ENCODE assay signal across 23 cellular contexts in genomic region chr9:133505186-133505830, GRCh38. TPM values are rescaled to one million over a fixed set of nuclear protein-coding genes. Genes with fewer than 3 reads are reported as not detected.
DNase-seq lines count a peak whose midpoint lies in the region; ATAC-seq, FAIRE-seq and TF ChIP-seq lines count a peak whose summit lies in the region.
"Had no signal": no experiment of that assay in that cellular context is flagged by ENCODE, and none has a peak within 500 bp of the region (broad histone marks: within the 10 kb centered on the region; RNA-seq: fewer than 3 reads in every experiment).

No MANE protein-coding gene starts in this region.

- H2AFZ ChIP-seq in K562 (ENCODE audit: low read depth, low read length) (peak overlapping the region; percentile 73; the same call in 1 of the 2 replicates), smooth muscle cell (ENCODE audit: low read depth) (no peak overlapping the region)
- H2AFZ ChIP-seq: PC-9 had no signal

- TF ChIP-seq CTCF in K562 (IDR thresholded peaks at IDR 0.05 in 2 of 3, conservative IDR thresholded peaks at IDR 0.05 in 1 of 3; ENCODE audit: insufficient read depth in 2 of 3, low read depth in 1 of 3, low read length in 3 of 3) (no peak), smooth muscle cell (IDR thresholded peaks at IDR 0.05; ENCODE audit: borderline replicate concordance, insufficient read depth, poor library complexity, severe bottlenecking) (no peak)

- no peaks in the 10 kb centered on the region for H3K9me1 ChIP-seq in K562 (ENCODE audit: control insufficient read depth, insufficient read depth, low read length)

- H3K4me2 ChIP-seq in K562 (ENCODE audit: insufficient read depth, low read length) (peak overlapping the region; percentile 18; the same call in 1 of the 2 replicates), smooth muscle cell (peak overlapping the region; percentile 7)
- H3K4me2 ChIP-seq: KMS-11, PC-9 had no signal

- H4K20me1 ChIP-seq in K562 (replicated peaks; ENCODE audit: control insufficient read depth, insufficient read depth, low read length) (peaks cover 4% of the 10 kb centered on the region; the same call in 1 of the 2 replicates), smooth muscle cell (ENCODE audit: low read depth) (no peaks in the 10 kb centered on the region)

- peaks cover 3 to 21% of the 10 kb centered on the region in 2 experiments; a peak in 3 of 5 replicates for H3K27me3 ChIP-seq in K562 (ENCODE audit: control insufficient read depth in 2 of 2, insufficient read depth in 2 of 2, low read length in 2 of 2)
- H3K27me3 ChIP-seq in right cardiac atrium (ENCODE audit: control insufficient read depth, insufficient read depth), result no peaks in the 10 kb centered on the region
- H3K27me3 ChIP-seq in smooth muscle cell (ENCODE audit: low read depth), result no peaks in the 10 kb centered on the region
- H3K27me3 ChIP-seq: cardiac muscle cell had no signal

- no peak overlapping the region for H3K27ac ChIP-seq in K562 (ENCODE audit: extremely low read depth, low read depth, low read length)
- peak overlapping the region; percentile 28 for H3K27ac ChIP-seq in right cardiac atrium (ENCODE audit: low read length)
- H3K27ac ChIP-seq in smooth muscle cell (ENCODE audit: low read depth), result peak overlapping the region; percentile 25
- H3K27ac ChIP-seq: KMS-11, PC-9 had no signal

- TF ChIP-seq POLR2A in K562 (conservative IDR thresholded peaks at IDR 0.05), result no peak

- peaks cover 5% of the 10 kb centered on the region for H3F3A ChIP-seq in smooth muscle cell (ENCODE audit: low read depth)

- no peak overlapping the region for H3K4me3 ChIP-seq in K562
- H3K4me3 ChIP-seq in right cardiac atrium (ENCODE audit: low read length), result no peak overlapping the region
- no peak overlapping the region for H3K4me3 ChIP-seq in smooth muscle cell
- H3K4me3 ChIP-seq: cardiac muscle cell, PC-9, transverse colon had no signal

- intact Hi-C loops in K562 (cut with micrococcal nuclease) (no loop called here), right cardiac atrium (cut with DNase I) (no loop called here)

- peak; percentile 18 for ATAC-seq in K562
- ATAC-seq in right cardiac atrium, result peak; percentile 7 to 38
- ATAC-seq in GM19035 (IDR thresholded peaks at IDR 0.05; ENCODE audit: unreplicated experiment), result no peak
- ATAC-seq: activated T-helper 17 cell treated with anti-CD3 and anti-CD28 coated beads, Interleukin-2, amount 50 U/mL, for 72 hours had no signal

- H3K4me1 ChIP-seq in K562 (replicated peaks in 1 of 2; ENCODE audit: control insufficient read depth in 2 of 2, insufficient read depth in 2 of 2, low read length in 2 of 2) (peaks cover 21 to 30% of the 10 kb centered on the region in 2 experiments), right cardiac atrium (ENCODE audit: control insufficient read depth, insufficient read depth, low read length) (peaks cover 3% of the 10 kb centered on the region), smooth muscle cell (ENCODE audit: low read depth) (peaks cover 12% of the 10 kb centered on the region)

- 44% methylated on average over 12 of the region's 13 CpGs for WGBS in K562 (ENCODE audit: insufficient coverage, low coverage, missing lambda C conversion rate)
- 73% methylated on average over 13 of the region's 13 CpGs for WGBS in right cardiac atrium
- 86% methylated on average over 13 of the region's 13 CpGs for WGBS in smooth muscle cell (ENCODE audit: low lambda C conversion rate)

- H3K79me2 ChIP-seq in K562 (ENCODE audit: control insufficient read depth, insufficient read depth, low read length) (no peaks in the 10 kb centered on the region), smooth muscle cell (ENCODE audit: low read depth) (no peaks in the 10 kb centered on the region)

- DNase-seq in GM03348 (ENCODE audit: low spot score) (peak; percentile 42), K562 (ENCODE audit: extremely low read depth in 1 of 4, low spot score in 3 of 4) (no peak), right cardiac atrium (peak; percentile 39 to 61 (median 57)), smooth muscle cell (lab: John Stamatoyannopoulos, UW; ENCODE audit: unreplicated experiment) (no peak), MV-4-11 (lab: John Stamatoyannopoulos, UW) (no peak), globus pallidus (ENCODE audit: low spot score) (no peak), NCI-H774 (lab: John Stamatoyannopoulos, UW) (no peak)
- DNase-seq: activated CD4-positive, alpha-beta T cell treated with anti-CD3 and anti-CD28 coated beads for 1 hour; CD8-positive, alpha-beta memory T cell; DMS79 treated with DMSO at 0.1 percent for 48 hours; H9; hippocampal formation; NCI-H1105 treated with DMSO at 0.1 percent for 48 hours; NCI-H526 treated with DMSO at 0.1 percent for 48 hours; PC-9; transverse colon had no signal

- TF ChIP-seq EP300 in K562 (IDR thresholded peaks at IDR 0.05; ENCODE audit: low read length), result no peak

- no peak for FAIRE-seq in K562 (lab: Jason Lieb, UNC)
- FAIRE-seq: keratinocyte had no signal

- H3K9me3 ChIP-seq in K562 (replicated peaks; ENCODE audit: control insufficient read depth, insufficient read depth, low read depth, low read length), result no peaks in the 10 kb centered on the region
- peaks cover 1% of the 10 kb centered on the region for H3K9me3 ChIP-seq in right cardiac atrium (ENCODE audit: control insufficient read depth, low read length)
- no peaks in the 10 kb centered on the region for H3K9me3 ChIP-seq in smooth muscle cell (replicated peaks; ENCODE audit: low read depth)

- in situ Hi-C loops in K562 (cut with MboI), result no loop called here

- H3K9ac ChIP-seq in K562 (ENCODE audit: insufficient read depth in 1 of 2, low read depth in 2 of 2, low read length in 2 of 2), result peak overlapping the region in 1 of 2 experiments; percentile 74; a peak in 2 of 4 replicates
- H3K9ac ChIP-seq in smooth muscle cell (ENCODE audit: low read depth), result no peak overlapping the region
- H3K9ac ChIP-seq: KMS-11 had no signal

- POLR2A ChIA-PET in K562 (lab: Yijun Ruan, JAX), result interaction anchor here (0.7 to 1.5 kb wide), 4 partner anchors 8 to 189 kb away, joined by 3 to 9 read pairs (median 4); partner anchors contain the start of gene MYMK

- no TSS peak for BruUV-seq in K562 (replicated peaks; lab: Mats Ljungman, UMichigan)

- H3K36me3 ChIP-seq in K562 (ENCODE audit: control insufficient read depth, insufficient read depth, low read length) (no peaks in the 10 kb centered on the region), smooth muscle cell (ENCODE audit: low read depth) (no peaks in the 10 kb centered on the region)
- H3K36me3 ChIP-seq: cardiac muscle cell, transverse colon had no signal

- TF ChIP-seq RAD21 in K562 (CRISPR knock-in tag; conservative IDR thresholded peaks at IDR 0.05 in 1 of 2, IDR thresholded peaks at IDR 0.05 in 1 of 2), result no peak

- CTCF ChIA-PET in K562 (lab: Yijun Ruan, JAX; ENCODE audit: low intra/inter-chr PET ratio), result no interaction called here

RNA-seq across cellular contexts. Expression of gene MYMK, which starts 19.5 kb away (rescaled TPM):
- not detected in 2 replicates for total RNA-seq in K562 (2011; cell fraction: chromatin; rRNA removed; ENCODE audit: low replicate concordance)
- total RNA-seq in K562 (2011; cell fraction: nucleolus; rRNA removed), result not detected in 2 replicates
- total RNA-seq in K562 (2011; cell fraction: nucleoplasm; rRNA removed), result not detected in 2 replicates
- total RNA-seq in K562 (2014; rRNA removed) (not detected in 2 replicates), K562 (2014; rRNA removed; fragmentation: Illumina TruSeq; extraction: Trizol) (not detected in 2 replicates), K562 (2015; rRNA removed; fragmentation: Illumina TruSeq; extraction: Trizol) (not detected in 2 replicates), K562 (2021) (not detected in 2 replicates), right cardiac atrium (not detected), smooth muscle cell (not detected in 2 replicates)
- polyA plus RNA-seq in K562 (2011; rRNA removed) (not detected in 2 replicates), K562 (2014; fragmentation: Illumina TruSeq; extraction: Trizol) (not detected in 2 replicates), K562 (2014; fragmentation: Nextera tagmentation; extraction: Ambion mirVana) (not detected), K562 (2014; rRNA removed) (not detected in 2 replicates), right cardiac atrium (not detected), smooth muscle cell (not detected in 2 replicates)
- not detected in 2 replicates for polyA plus RNA-seq in K562 (2011; cell fraction: cytosol; rRNA removed)
- not detected in 2 replicates for polyA plus RNA-seq in K562 (2011; cell fraction: nucleus; rRNA removed)
- not detected in 2 replicates for polyA plus RNA-seq in K562 (2012)
- polyA minus RNA-seq in K562 (2011; rRNA and poly(A)+ RNA removed), result not detected in 2 replicates
- polyA minus RNA-seq in K562 (2011; cell fraction: cytosol; rRNA and poly(A)+ RNA removed), result not detected in 2 replicates
- not detected in 2 replicates for polyA minus RNA-seq in K562 (2011; cell fraction: nucleus; rRNA and poly(A)+ RNA removed)
- total RNA-seq: activated T-helper 17 cell treated with anti-CD3 and anti-CD28 coated beads, Interleukin-2, amount 50 U/mL, for 72 hours; cardiac muscle cell; CD8-positive, alpha-beta memory T cell; H9; natural killer cell treated with Interleukin-12 subunit alpha and Interleukin-12 subunit beta and Interleukin-15 and Interleukin-18, amount 100 ng/mL, for 72 hours; PC-9; transverse colon had no signal
- polyA plus RNA-seq: cardiac muscle cell; CD8-positive, alpha-beta memory T cell; esophagus; keratinocyte had no signal

RNA-seq across cellular contexts. Expression of gene SLC2A6, which starts 26.4 kb away (rescaled TPM):
- total RNA-seq in K562 (2011; cell fraction: chromatin; rRNA removed; ENCODE audit: low replicate concordance), result 0.32 and 1.7 TPM in 2 replicates
- 1.2 and 1.8 TPM in 2 replicates for total RNA-seq in K562 (2011; cell fraction: nucleolus; rRNA removed)
- 0.53 and 1.3 TPM in 2 replicates for total RNA-seq in K562 (2011; cell fraction: nucleoplasm; rRNA removed)
- total RNA-seq in K562 (2014; rRNA removed), result 0.09 and 0.41 TPM in 2 replicates
- 0.04 and 0.06 TPM in 2 replicates for total RNA-seq in K562 (2014; rRNA removed; fragmentation: Illumina TruSeq; extraction: Trizol)
- 0.04 TPM in 1 of 2 replicates, not detected in the other for total RNA-seq in K562 (2015; rRNA removed; fragmentation: Illumina TruSeq; extraction: Trizol)
- 0.16 and 0.38 TPM in 2 replicates for total RNA-seq in K562 (2021)
- 0.08 and 0.22 TPM in 2 replicates for polyA plus RNA-seq in K562 (2011; rRNA removed)
- 0.19 and 0.58 TPM in 2 replicates for polyA plus RNA-seq in K562 (2011; cell fraction: cytosol; rRNA removed)
- polyA plus RNA-seq in K562 (2011; cell fraction: nucleus; rRNA removed), result 0.32 and 0.61 TPM in 2 replicates
- polyA plus RNA-seq in K562 (2012), result 0.17 and 0.24 TPM in 2 replicates
- not detected in 2 replicates for polyA plus RNA-seq in K562 (2014; fragmentation: Illumina TruSeq; extraction: Trizol)
- polyA plus RNA-seq in K562 (2014; fragmentation: Nextera tagmentation; extraction: Ambion mirVana), result not detected
- polyA plus RNA-seq in K562 (2014; rRNA removed), result 0.27 and 0.39 TPM in 2 replicates
- polyA minus RNA-seq in K562 (2011; rRNA and poly(A)+ RNA removed), result 0.09 and 0.21 TPM in 2 replicates
- 0.48 and 0.64 TPM in 2 replicates for polyA minus RNA-seq in K562 (2011; cell fraction: cytosol; rRNA and poly(A)+ RNA removed)
- 0.81 and 1.4 TPM in 2 replicates for polyA minus RNA-seq in K562 (2011; cell fraction: nucleus; rRNA and poly(A)+ RNA removed)
- total RNA-seq in right cardiac atrium, result 1 to 10 TPM; 1.7 to 4.0 (median 3.6) TPM
- 3.7 TPM for polyA plus RNA-seq in right cardiac atrium
- total RNA-seq in smooth muscle cell, result 12.7 and 13.8 TPM in 2 replicates
- 21.0 and 28.3 TPM in 2 replicates for polyA plus RNA-seq in smooth muscle cell

RNA-seq across cellular contexts. Expression of gene ADAMTSL2, which starts 29.2 kb away (rescaled TPM):
- 0.07 TPM in 1 of 2 replicates, not detected in the other for total RNA-seq in K562 (2011; cell fraction: chromatin; rRNA removed; ENCODE audit: low replicate concordance)
- total RNA-seq in K562 (2011; cell fraction: nucleolus; rRNA removed), result not detected in 2 replicates
- not detected in 2 replicates for total RNA-seq in K562 (2011; cell fraction: nucleoplasm; rRNA removed)
- total RNA-seq in K562 (2014; rRNA removed) (not detected in 2 replicates), K562 (2014; rRNA removed; fragmentation: Illumina TruSeq; extraction: Trizol) (not detected in 2 replicates), K562 (2015; rRNA removed; fragmentation: Illumina TruSeq; extraction: Trizol) (not detected in 2 replicates), K562 (2021) (0.04 TPM in 1 of 2 replicates, not detected in the other), right cardiac atrium (10 to 100 TPM; 30.3 to 90.2 (median 47.1) TPM), smooth muscle cell (8.1 and 8.9 TPM in 2 replicates)
- polyA plus RNA-seq in K562 (2011; rRNA removed) (not detected in 2 replicates), K562 (2014; fragmentation: Illumina TruSeq; extraction: Trizol) (not detected in 2 replicates), K562 (2014; fragmentation: Nextera tagmentation; extraction: Ambion mirVana) (not detected), K562 (2014; rRNA removed) (not detected in 2 replicates), right cardiac atrium (37.3 TPM), smooth muscle cell (8.9 and 10.5 TPM in 2 replicates)
- polyA plus RNA-seq in K562 (2011; cell fraction: cytosol; rRNA removed), result 0.01 TPM in 1 of 2 replicates, not detected in the other
- polyA plus RNA-seq in K562 (2011; cell fraction: nucleus; rRNA removed), result not detected in 2 replicates
- polyA plus RNA-seq in K562 (2012), result 0.04 TPM in 1 of 2 replicates, not detected in the other
- polyA minus RNA-seq in K562 (2011; rRNA and poly(A)+ RNA removed), result not detected in 2 replicates
- polyA minus RNA-seq in K562 (2011; cell fraction: cytosol; rRNA and poly(A)+ RNA removed), result not detected in 2 replicates
- not detected in 2 replicates for polyA minus RNA-seq in K562 (2011; cell fraction: nucleus; rRNA and poly(A)+ RNA removed)
- total RNA-seq: activated T-helper 17 cell treated with anti-CD3 and anti-CD28 coated beads, Interleukin-2, amount 50 U/mL, for 72 hours; CD8-positive, alpha-beta memory T cell; natural killer cell treated with Interleukin-12 subunit alpha and Interleukin-12 subunit beta and Interleukin-15 and Interleukin-18, amount 100 ng/mL, for 72 hours had no signal
- polyA plus RNA-seq: CD8-positive, alpha-beta memory T cell; keratinocyte had no signal

RNA-seq across cellular contexts. Expression of gene CACFD1, which starts 45.5 kb away (rescaled TPM):
- 2.9 and 4.1 TPM in 2 replicates for total RNA-seq in K562 (2011; cell fraction: chromatin; rRNA removed; ENCODE audit: low replicate concordance)
- total RNA-seq in K562 (2011; cell fraction: nucleolus; rRNA removed), result 3.4 and 4.7 TPM in 2 replicates
- 3.2 and 5.5 TPM in 2 replicates for total RNA-seq in K562 (2011; cell fraction: nucleoplasm; rRNA removed)
- 1.1 and 1.2 TPM in 2 replicates for total RNA-seq in K562 (2014; rRNA removed)
- total RNA-seq in K562 (2014; rRNA removed; fragmentation: Illumina TruSeq; extraction: Trizol), result 0.11 and 0.13 TPM in 2 replicates
- 0.54 and 0.64 TPM in 2 replicates for total RNA-seq in K562 (2015; rRNA removed; fragmentation: Illumina TruSeq; extraction: Trizol)
- 1.4 and 1.8 TPM in 2 replicates for total RNA-seq in K562 (2021)
- 0.87 and 1.2 TPM in 2 replicates for polyA plus RNA-seq in K562 (2011; rRNA removed)
- 0.77 and 1.1 TPM in 2 replicates for polyA plus RNA-seq in K562 (2011; cell fraction: cytosol; rRNA removed)
- 1.3 and 2.3 TPM in 2 replicates for polyA plus RNA-seq in K562 (2011; cell fraction: nucleus; rRNA removed)
- polyA plus RNA-seq in K562 (2012), result 0.89 and 3.8 TPM in 2 replicates
- polyA plus RNA-seq in K562 (2014; fragmentation: Illumina TruSeq; extraction: Trizol), result 0.16 and 0.37 TPM in 2 replicates
- not detected for polyA plus RNA-seq in K562 (2014; fragmentation: Nextera tagmentation; extraction: Ambion mirVana)
- polyA plus RNA-seq in K562 (2014; rRNA removed), result 1.1 and 1.4 TPM in 2 replicates
- polyA minus RNA-seq in K562 (2011; rRNA and poly(A)+ RNA removed), result 0.57 and 0.70 TPM in 2 replicates
- 0.67 and 0.82 TPM in 2 replicates for polyA minus RNA-seq in K562 (2011; cell fraction: cytosol; rRNA and poly(A)+ RNA removed)
- polyA minus RNA-seq in K562 (2011; cell fraction: nucleus; rRNA and poly(A)+ RNA removed), result 1.7 and 1.8 TPM in 2 replicates
- total RNA-seq in right cardiac atrium, result 10 to 100 TPM; 10.8 to 13.9 (median 13.8) TPM
- 12.8 TPM for polyA plus RNA-seq in right cardiac atrium
- 5.8 and 8.9 TPM in 2 replicates for total RNA-seq in smooth muscle cell
- 22.8 and 27.1 TPM in 2 replicates for polyA plus RNA-seq in smooth muscle cell

Comparison
In these comparisons a context has a peak if more than half of its experiments do, and no peak if none do; other contexts are left out.
1. DNase-seq: peak in GM03348 (single experiment) and right cardiac atrium (3 of 3); none in K562 (0 of 4), smooth muscle cell (single experiment), MV-4-11 (single experiment), globus pallidus (single experiment) and NCI-H774 (single experiment).